1 cellular context compared by ENCODE assay signal in genomic region chr2:111162718-111163331, GRCh38.
TF ChIP-seq lines count a peak whose summit lies in the region.

No MANE protein-coding gene starts in this region.

TF ChIP-seq in K562, 482 proteins besides CTCF, POLR2A, EP300 and RAD21 (continued from another document and continues in another):
- TF ChIP-seq, protein P1, sequence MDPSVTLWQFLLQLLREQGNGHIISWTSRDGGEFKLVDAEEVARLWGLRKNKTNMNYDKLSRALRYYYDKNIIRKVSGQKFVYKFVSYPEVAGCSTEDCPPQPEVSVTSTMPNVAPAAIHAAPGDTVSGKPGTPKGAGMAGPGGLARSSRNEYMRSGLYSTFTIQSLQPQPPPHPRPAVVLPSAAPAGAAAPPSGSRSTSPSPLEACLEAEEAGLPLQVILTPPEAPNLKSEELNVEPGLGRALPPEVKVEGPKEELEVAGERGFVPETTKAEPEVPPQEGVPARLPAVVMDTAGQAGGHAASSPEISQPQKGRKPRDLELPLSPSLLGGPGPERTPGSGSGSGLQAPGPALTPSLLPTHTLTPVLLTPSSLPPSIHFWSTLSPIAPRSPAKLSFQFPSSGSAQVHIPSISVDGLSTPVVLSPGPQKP (CRISPR knock-in tag; IDR thresholded peaks at IDR 0.05) = no peak
- TF ChIP-seq TCF7L2 (IDR thresholded peaks at IDR 0.05; ENCODE audit: low read depth, low read length) (no peak), KDM1A (IDR thresholded peaks at IDR 0.05) (peak; percentile 100), HMGN3 (IDR thresholded peaks at IDR 0.05; ENCODE audit: borderline replicate concordance, extremely low read depth, insufficient read length, low read depth, low read length) (no peak), DPF2 (IDR thresholded peaks at IDR 0.05) (no peak), NFE2 (IDR thresholded peaks at IDR 0.05; ENCODE audit: low read depth) (0 out of 2 replicates have a peak, but pooled peaks have one; percentile 23), GABPB2 (CRISPR knock-in tag; conservative IDR thresholded peaks at IDR 0.05) (no peak), NRF1 (conservative IDR thresholded peaks at IDR 0.05 in 1 of 2, IDR thresholded peaks at IDR 0.05 in 1 of 2) (no peak), RBM25 (IDR thresholded peaks at IDR 0.05; ENCODE audit: low read depth, low read length, severe bottlenecking) (no peak), BCL6 (CRISPR knock-in tag; IDR thresholded peaks at IDR 0.05) (0 out of 2 replicates have a peak, but pooled peaks have one; percentile 21), POLR2B (IDR thresholded peaks at IDR 0.05; ENCODE audit: low read depth, partially characterized antibody) (no peak), SRSF3 (IDR thresholded peaks at IDR 0.05; ENCODE audit: insufficient read depth, low read length) (no peak), PHB (CRISPR knock-in tag; IDR thresholded peaks at IDR 0.05) (no peak), SMARCA4 (IDR thresholded peaks at IDR 0.05) (no peak; the same call in 1 of the 2 replicates), ATF3 (IDR thresholded peaks at IDR 0.05) (peak; percentile 53; the same call in 1 of the 2 replicates), ATF3 (CRISPR knock-in tag; conservative IDR thresholded peaks at IDR 0.05) (no peak), ZBED1 (IDR thresholded peaks at IDR 0.05) (no peak), CREBBP (IDR thresholded peaks at IDR 0.05; ENCODE audit: low read depth, low read length) (no peak), TAF7 (tag; IDR thresholded peaks at IDR 0.05) (no peak), HDGF (IDR thresholded peaks at IDR 0.05) (no peak), SUPT5H (IDR thresholded peaks at IDR 0.05) (no peak), U2AF2 (optimal IDR thresholded peaks at IDR 0.05; ENCODE audit: low read depth, low read length) (no peak), MYBL2 (IDR thresholded peaks at IDR 0.05; ENCODE audit: low read depth) (no peak), MYBL2 (CRISPR knock-in tag; IDR thresholded peaks at IDR 0.05; ENCODE audit: borderline replicate concordance) (no peak), ZNF699 (CRISPR knock-in tag; IDR thresholded peaks at IDR 0.05; ENCODE audit: insufficient replicate concordance) (no peak), ZNF280B (CRISPR knock-in tag; IDR thresholded peaks at IDR 0.05) (no peak), ASH1L (IDR thresholded peaks at IDR 0.05; ENCODE audit: borderline replicate concordance, low read depth, partially characterized antibody) (no peak), ZSCAN29 (IDR thresholded peaks at IDR 0.05) (no peak), PHF8 (IDR thresholded peaks at IDR 0.05; ENCODE audit: borderline replicate concordance, low read length) (no peak), ZBTB49 (CRISPR knock-in tag; IDR thresholded peaks at IDR 0.05; ENCODE audit: borderline replicate concordance) (no peak), ZNF830 (CRISPR knock-in tag; IDR thresholded peaks at IDR 0.05) (no peak), CHAMP1 (IDR thresholded peaks at IDR 0.05) (no peak), ZNF165 (CRISPR knock-in tag; IDR thresholded peaks at IDR 0.05; ENCODE audit: borderline replicate concordance) (no peak), MXI1 (IDR thresholded peaks at IDR 0.05; ENCODE audit: low read depth, low read length) (no peak), ZNF77 (CRISPR knock-in tag; IDR thresholded peaks at IDR 0.05) (no peak), CREB1 (IDR thresholded peaks at IDR 0.05) (no peak), CREB1 (CRISPR knock-in tag; IDR thresholded peaks at IDR 0.05) (no peak), TGIF2 (CRISPR knock-in tag; IDR thresholded peaks at IDR 0.05) (no peak), EWSR1 (IDR thresholded peaks at IDR 0.05; ENCODE audit: borderline replicate concordance, low read depth, partially characterized antibody) (no peak), CEBPB (tag; IDR thresholded peaks at IDR 0.05) (no peak), ZBTB8A (IDR thresholded peaks at IDR 0.05; ENCODE audit: partially characterized antibody) (no peak), ZFP36 (IDR thresholded peaks at IDR 0.05; ENCODE audit: low read depth, low read length, partially characterized antibody) (no peak), HNRNPK (IDR thresholded peaks at IDR 0.05; ENCODE audit: low read depth, low read length, poor library complexity, severe bottlenecking) (no peak), ELF4 (CRISPR knock-in tag; IDR thresholded peaks at IDR 0.05) (no peak), HES1 (IDR thresholded peaks at IDR 0.05; ENCODE audit: low read depth) (peak; percentile 99), FIP1L1 (IDR thresholded peaks at IDR 0.05; ENCODE audit: low read depth, low read length, poor library complexity, severe bottlenecking) (no peak), ZBTB5 (IDR thresholded peaks at IDR 0.05) (no peak), FOXA3 (CRISPR knock-in tag; conservative IDR thresholded peaks at IDR 0.05 in 1 of 2, IDR thresholded peaks at IDR 0.05 in 1 of 2) (peak; percentile 96 to 98)
- TF ChIP-seq, protein P2, sequence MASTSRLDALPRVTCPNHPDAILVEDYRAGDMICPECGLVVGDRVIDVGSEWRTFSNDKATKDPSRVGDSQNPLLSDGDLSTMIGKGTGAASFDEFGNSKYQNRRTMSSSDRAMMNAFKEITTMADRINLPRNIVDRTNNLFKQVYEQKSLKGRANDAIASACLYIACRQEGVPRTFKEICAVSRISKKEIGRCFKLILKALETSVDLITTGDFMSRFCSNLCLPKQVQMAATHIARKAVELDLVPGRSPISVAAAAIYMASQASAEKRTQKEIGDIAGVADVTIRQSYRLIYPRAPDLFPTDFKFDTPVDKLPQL (IDR thresholded peaks at IDR 0.05; ENCODE audit: extremely low read depth, insufficient read length) = no peak
- TF ChIP-seq, protein P3, sequence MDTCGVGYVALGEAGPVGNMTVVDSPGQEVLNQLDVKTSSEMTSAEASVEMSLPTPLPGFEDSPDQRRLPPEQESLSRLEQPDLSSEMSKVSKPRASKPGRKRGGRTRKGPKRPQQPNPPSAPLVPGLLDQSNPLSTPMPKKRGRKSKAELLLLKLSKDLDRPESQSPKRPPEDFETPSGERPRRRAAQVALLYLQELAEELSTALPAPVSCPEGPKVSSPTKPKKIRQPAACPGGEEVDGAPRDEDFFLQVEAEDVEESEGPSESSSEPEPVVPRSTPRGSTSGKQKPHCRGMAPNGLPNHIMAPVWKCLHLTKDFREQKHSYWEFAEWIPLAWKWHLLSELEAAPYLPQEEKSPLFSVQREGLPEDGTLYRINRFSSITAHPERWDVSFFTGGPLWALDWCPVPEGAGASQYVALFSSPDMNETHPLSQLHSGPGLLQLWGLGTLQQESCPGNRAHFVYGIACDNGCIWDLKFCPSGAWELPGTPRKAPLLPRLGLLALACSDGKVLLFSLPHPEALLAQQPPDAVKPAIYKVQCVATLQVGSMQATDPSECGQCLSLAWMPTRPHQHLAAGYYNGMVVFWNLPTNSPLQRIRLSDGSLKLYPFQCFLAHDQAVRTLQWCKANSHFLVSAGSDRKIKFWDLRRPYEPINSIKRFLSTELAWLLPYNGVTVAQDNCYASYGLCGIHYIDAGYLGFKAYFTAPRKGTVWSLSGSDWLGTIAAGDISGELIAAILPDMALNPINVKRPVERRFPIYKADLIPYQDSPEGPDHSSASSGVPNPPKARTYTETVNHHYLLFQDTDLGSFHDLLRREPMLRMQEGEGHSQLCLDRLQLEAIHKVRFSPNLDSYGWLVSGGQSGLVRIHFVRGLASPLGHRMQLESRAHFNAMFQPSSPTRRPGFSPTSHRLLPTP (IDR thresholded peaks at IDR 0.05; ENCODE audit: borderline replicate concordance, extremely low read depth, insufficient read length) = no peak
- TF ChIP-seq, protein P4, sequence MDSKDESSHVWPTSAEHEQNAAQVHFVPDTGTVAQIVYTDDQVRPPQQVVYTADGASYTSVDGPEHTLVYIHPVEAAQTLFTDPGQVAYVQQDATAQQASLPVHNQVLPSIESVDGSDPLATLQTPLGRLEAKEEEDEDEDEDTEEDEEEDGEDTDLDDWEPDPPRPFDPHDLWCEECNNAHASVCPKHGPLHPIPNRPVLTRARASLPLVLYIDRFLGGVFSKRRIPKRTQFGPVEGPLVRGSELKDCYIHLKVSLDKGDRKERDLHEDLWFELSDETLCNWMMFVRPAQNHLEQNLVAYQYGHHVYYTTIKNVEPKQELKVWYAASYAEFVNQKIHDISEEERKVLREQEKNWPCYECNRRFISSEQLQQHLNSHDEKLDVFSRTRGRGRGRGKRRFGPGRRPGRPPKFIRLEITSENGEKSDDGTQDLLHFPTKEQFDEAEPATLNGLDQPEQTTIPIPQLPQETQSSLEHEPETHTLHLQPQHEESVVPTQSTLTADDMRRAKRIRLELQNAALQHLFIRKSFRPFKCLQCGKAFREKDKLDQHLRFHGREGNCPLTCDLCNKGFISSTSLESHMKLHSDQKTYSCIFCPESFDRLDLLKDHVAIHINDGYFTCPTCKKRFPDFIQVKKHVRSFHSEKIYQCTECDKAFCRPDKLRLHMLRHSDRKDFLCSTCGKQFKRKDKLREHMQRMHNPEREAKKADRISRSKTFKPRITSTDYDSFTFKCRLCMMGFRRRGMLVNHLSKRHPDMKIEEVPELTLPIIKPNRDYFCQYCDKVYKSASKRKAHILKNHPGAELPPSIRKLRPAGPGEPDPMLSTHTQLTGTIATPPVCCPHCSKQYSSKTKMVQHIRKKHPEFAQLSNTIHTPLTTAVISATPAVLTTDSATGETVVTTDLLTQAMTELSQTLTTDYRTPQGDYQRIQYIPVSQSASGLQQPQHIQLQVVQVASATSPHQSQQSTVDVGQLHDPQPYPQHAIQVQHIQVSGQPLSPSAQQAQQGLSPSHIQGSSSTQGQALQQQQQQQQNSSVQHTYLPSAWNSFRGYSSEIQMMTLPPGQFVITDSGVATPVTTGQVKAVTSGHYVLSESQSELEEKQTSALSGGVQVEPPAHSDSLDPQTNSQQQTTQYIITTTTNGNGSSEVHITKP (IDR thresholded peaks at IDR 0.05; ENCODE audit: partially characterized antibody) = no peak
